Comparison of ENCODE assay signal across 8 cellular contexts in genomic region chr1:248905662-248905948, GRCh38. TPM values are rescaled to one million over a fixed set of nuclear protein-coding genes. Genes with fewer than 3 reads are reported as not detected.
A peak's percentile ranks its signal among the peaks of the same experiment; 100 is the strongest.
DNase-seq lines count a peak whose midpoint lies in the region; ATAC-seq and TF ChIP-seq lines count a peak whose summit lies in the region.

No MANE protein-coding gene starts in this region.

- peaks cover 3% of the 10 kb centered on the region for H3K36me3 Mint-ChIP-seq in activated naive CD4-positive, alpha-beta T cell treated with anti-CD3 and anti-CD28 coated beads, Interleukin-2, amount 10 ng/mL, durations not matched to agents 7 days and 5 days

- H3K4me3 ChIP-seq in astrocyte of the cerebellum (ENCODE audit: low read depth, low read length) (peak overlapping the region; percentile 58), lung (peak overlapping the region; percentile 95), upper lobe of right lung (peak overlapping the region; percentile 79)

- 33 to 43% methylated on average over 3 of the region's 3 CpGs for WGBS in lung, 2 donors

- peaks cover 0 to 7% of the 10 kb centered on the region in 2 donors for H3K36me3 ChIP-seq in lung (ENCODE audit: control insufficient read depth in 2 of 2, insufficient read depth in 2 of 2, low read length in 2 of 2)
- no peaks in the 10 kb centered on the region for H3K36me3 ChIP-seq in upper lobe of right lung

- H3K27ac Mint-ChIP-seq in activated naive CD4-positive, alpha-beta T cell treated with anti-CD3 and anti-CD28 coated beads, Interleukin-2, amount 10 ng/mL, durations not matched to agents 7 days and 5 days, result peak overlapping the region; percentile 98

- ATAC-seq in lung (ENCODE audit: insufficient read depth, low FRiP score) (no peak), upper lobe of right lung (no peak), GM21526 (IDR thresholded peaks at IDR 0.05; ENCODE audit: low FRiP score, unreplicated experiment) (no peak)

- H3K27me3 ChIP-seq in lung (ENCODE audit: control insufficient read depth, insufficient read depth) (no peaks in the 10 kb centered on the region), upper lobe of right lung (peaks cover 2% of the 10 kb centered on the region)

- intact Hi-C loops in upper lobe of right lung (cut with DNase I), result no loop called here

- CTCF ChIA-PET in activated naive CD4-positive, alpha-beta T cell treated with anti-CD3 and anti-CD28 coated beads, Interleukin-2, amount 10 ng/mL, durations not matched to agents 7 days and 5 days (lab: Charles Lee), result interaction anchor here (0.7 to 0.9 kb wide), 2 partner anchors 21 to 1533 kb away, joined by 4 to 6 read pairs; no protein-coding TSS in a partner anchor

- H3K9me3 Mint-ChIP-seq in activated naive CD4-positive, alpha-beta T cell treated with anti-CD3 and anti-CD28 coated beads, Interleukin-2, amount 10 ng/mL, durations not matched to agents 7 days and 5 days, result no peaks in the 10 kb centered on the region

- peaks cover 27% of the 10 kb centered on the region for H3K4me1 Mint-ChIP-seq in activated naive CD4-positive, alpha-beta T cell treated with anti-CD3 and anti-CD28 coated beads, Interleukin-2, amount 10 ng/mL, durations not matched to agents 7 days and 5 days

- H3K9me3 ChIP-seq in lung (ENCODE audit: control insufficient read depth in 2 of 2, insufficient read depth in 1 of 2, low read length in 1 of 2) (no peaks in the 10 kb centered on the region), upper lobe of right lung (no peaks in the 10 kb centered on the region)

- in situ Hi-C loops in astrocyte of the cerebellum (cut with HindIII; ENCODE audit: low sequenced_read_pairs), result no loop called here

- TF ChIP-seq CTCF in astrocyte of the cerebellum (IDR thresholded peaks at IDR 0.05; ENCODE audit: low read depth, low read length, missing control alignments) (no peak), lung (IDR thresholded peaks at IDR 0.05; ENCODE audit: control extremely low read depth, extremely low read depth) (no peak), upper lobe of right lung (IDR thresholded peaks at IDR 0.05) (no peak)

- H3K27ac ChIP-seq in lung (ENCODE audit: low read depth in 1 of 2, low read length in 1 of 2), result peak overlapping the region; percentile 75 to 100
- H3K27ac ChIP-seq in upper lobe of right lung, result peak overlapping the region; percentile 94

- peak overlapping the region; percentile 92 for H3K4me3 Mint-ChIP-seq in activated naive CD4-positive, alpha-beta T cell treated with anti-CD3 and anti-CD28 coated beads, Interleukin-2, amount 10 ng/mL, durations not matched to agents 7 days and 5 days

- peaks cover 14% of the 10 kb centered on the region for H3K27me3 Mint-ChIP-seq in activated naive CD4-positive, alpha-beta T cell treated with anti-CD3 and anti-CD28 coated beads, Interleukin-2, amount 10 ng/mL, durations not matched to agents 7 days and 5 days

- DNase-seq in activated naive CD4-positive, alpha-beta T cell treated with anti-CD3 and anti-CD28 coated beads, Interleukin-2, amount 10 ng/mL, durations not matched to agents 7 days and 5 days, result peak; percentile 25
- DNase-seq in activated naive CD4-positive, alpha-beta T cell treated with Interleukin-2 at 50 U/mL for 16 hours, result no peak
- DNase-seq in astrocyte of the cerebellum (ENCODE audit: low read depth) (no peak), lung (ENCODE audit: low spot score) (no peak), upper lobe of right lung (no peak), Ammon's horn (ENCODE audit: low spot score) (no peak)
- no peak for DNase-seq in stimulated activated CD4-positive, alpha-beta T cell treated with anti-CD3 and anti-CD28 coated beads, Interleukin-12 subunit alpha, Interleukin-12 subunit beta, amount 100 ng/mL, for 4 hours

- H3K4me1 ChIP-seq in lung (ENCODE audit: control insufficient read depth in 2 of 2, insufficient read depth in 2 of 2, low read length in 2 of 2), result peaks cover 5 to 7% of the 10 kb centered on the region in 2 donors
- peaks cover 8% of the 10 kb centered on the region for H3K4me1 ChIP-seq in upper lobe of right lung

RNA-seq across cellular contexts. Expression of gene PGBD2, which starts 0.4 kb away (rescaled TPM):
- total RNA-seq in lung (10 to 100 TPM in 1 of 2 donors, 1 to 10 TPM in 1; 5.8 to 12.5 TPM), upper lobe of right lung (6.9 TPM)
- polyA plus RNA-seq in lung, result 1 to 10 TPM; 3.5 to 4.2 TPM

RNA-seq across cellular contexts. Expression of gene ZNF692, which starts 46.7 kb away (rescaled TPM):
- total RNA-seq in lung, result 10 to 100 TPM; 26.1 to 35.3 TPM
- 10 to 100 TPM; 37.4 to 58.5 TPM for polyA plus RNA-seq in lung
- total RNA-seq in upper lobe of right lung, result 38.1 TPM
